29 cellular contexts compared by ENCODE assay signal in the genomic region with DNA sequence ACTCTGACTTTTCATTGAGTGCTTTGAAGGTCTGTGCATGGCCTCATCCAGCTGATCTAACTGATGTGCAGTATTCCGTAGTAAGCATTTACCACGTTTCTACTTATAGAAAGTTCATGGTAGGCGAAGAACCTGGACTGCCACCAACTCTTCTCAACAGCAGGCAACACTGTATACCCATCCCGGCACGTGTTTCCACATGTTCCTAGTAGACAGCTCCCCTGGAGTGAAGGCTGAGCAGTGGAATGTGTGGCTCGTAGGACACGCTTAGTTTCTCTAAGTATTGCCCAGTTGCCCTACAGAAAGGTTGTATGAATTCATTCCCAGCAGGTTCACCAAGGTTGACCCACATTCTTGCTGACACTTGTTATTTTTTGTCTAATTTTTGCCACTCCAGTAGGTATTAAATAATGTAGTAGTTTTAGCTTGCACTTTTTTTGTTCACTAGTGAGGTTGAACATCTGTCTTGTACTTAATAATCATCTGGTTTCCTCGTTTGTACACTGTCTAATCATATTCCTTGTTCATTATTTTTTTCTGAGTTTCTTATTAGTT. TPM values are rescaled to one million over a fixed set of nuclear protein-coding genes. Genes with fewer than 3 reads are reported as not detected.
A peak's percentile ranks its signal among the peaks of the same experiment; 100 is the strongest.
DNase-seq lines count a peak whose midpoint lies in the region; ATAC-seq and TF ChIP-seq lines count a peak whose summit lies in the region.
"Had no signal": no experiment of that assay in that cellular context is flagged by ENCODE, and none has a peak within 500 bp of the region (broad histone marks: within the 10 kb centered on the region; RNA-seq: fewer than 3 reads in every experiment).

No MANE protein-coding gene starts in this region.

- H3K9me3 ChIP-seq in breast epithelium (no peaks in the 10 kb centered on the region), right cardiac atrium (ENCODE audit: control insufficient read depth, low read length) (no peaks in the 10 kb centered on the region), gastrocnemius medialis (no peaks in the 10 kb centered on the region)
- H3K9me3 ChIP-seq: HAP-1 had no signal

- H3K27ac ChIP-seq in breast epithelium = no peak overlapping the region
- H3K27ac ChIP-seq in right cardiac atrium (ENCODE audit: low read length) = no peak overlapping the region
- no peak overlapping the region for H3K27ac ChIP-seq in gastrocnemius medialis
- H3K27ac ChIP-seq: 22Rv1, dorsolateral prefrontal cortex had no signal

- H3K9me3 Mint-ChIP-seq in MCF 10A (ENCODE audit: unreplicated experiment) = no peaks in the 10 kb centered on the region
- H3K9me3 Mint-ChIP-seq: activated T-cell treated with anti-CD3 and anti-CD28 coated beads, Interleukin-2, amount 50 U/mL, for 72 hours; CD14-positive monocyte; natural killer cell; stimulated activated naive B cell treated with anti-CD40 and anti-IgM and Interleukin-4, amounts not matched to agents 10 μg/mL and 1 μg/mL and 100 μg/mL, for 72 hours; T-helper 2 cell treated with Interferon-gamma antibody and Interleukin-4, amounts not matched to agents 5 μg/mL and 100 μg/mL, for 36 hours; type B pancreatic cell had no signal

- H3K4me3 Mint-ChIP-seq in MCF 10A (ENCODE audit: unreplicated experiment) = peak overlapping the region; percentile 25
- H3K4me3 Mint-ChIP-seq: CD14-positive monocyte; natural killer cell; stimulated activated naive B cell treated with anti-CD40 and anti-IgM and Interleukin-4, amounts not matched to agents 10 μg/mL and 1 μg/mL and 100 μg/mL, for 72 hours; T-helper 2 cell treated with Interferon-gamma antibody and Interleukin-4, amounts not matched to agents 5 μg/mL and 100 μg/mL, for 36 hours; type B pancreatic cell had no signal

- WGBS in right cardiac atrium = 70% methylated on average over 8 of the region's 8 CpGs

- H3K27ac Mint-ChIP-seq in MCF 10A (ENCODE audit: low read depth, unreplicated experiment) = peak overlapping the region; percentile 85
- H3K27ac Mint-ChIP-seq: activated T-cell treated with anti-CD3 and anti-CD28 coated beads, Interleukin-2, amount 50 U/mL, for 72 hours; natural killer cell; stimulated activated naive B cell treated with anti-CD40 and anti-IgM and Interleukin-4, amounts not matched to agents 10 μg/mL and 1 μg/mL and 100 μg/mL, for 72 hours; T-helper 2 cell treated with Interferon-gamma antibody and Interleukin-4, amounts not matched to agents 5 μg/mL and 100 μg/mL, for 36 hours had no signal

- H3K36me3 Mint-ChIP-seq in MCF 10A (ENCODE audit: insufficient read depth, unreplicated experiment) = peaks cover 13% of the 10 kb centered on the region
- H3K36me3 Mint-ChIP-seq: natural killer cell; stimulated activated naive B cell treated with anti-CD40 and anti-IgM and Interleukin-4, amounts not matched to agents 10 μg/mL and 1 μg/mL and 100 μg/mL, for 72 hours had no signal

- in situ Hi-C loops in astrocyte of the spinal cord (cut with HindIII; ENCODE audit: low sequenced_read_pairs) (no loop called here), gastrocnemius medialis (cut with MboI; ENCODE audit: low sequenced_read_pairs in 4 of 4) (no loop called here)

- intact Hi-C loops in MCF 10A (cut with micrococcal nuclease) (no loop called here), breast epithelium (cut with DNase I; ENCODE audit: low total_unique reads) (no loop called here), right cardiac atrium (cut with DNase I) (no loop called here), gastrocnemius medialis (cut with DNase I; ENCODE audit: low total_unique reads) (no loop called here)

- no peak for TF ChIP-seq POLR2A in breast epithelium (IDR thresholded peaks at IDR 0.05)
- no peak for TF ChIP-seq POLR2A in gastrocnemius medialis (IDR thresholded peaks at IDR 0.05)

- peaks cover 32% of the 10 kb centered on the region for H3K4me1 Mint-ChIP-seq in MCF 10A (ENCODE audit: insufficient read depth, unreplicated experiment)
- H3K4me1 Mint-ChIP-seq: natural killer cell had no signal

- H3K4me3 ChIP-seq in breast epithelium (no peak overlapping the region), astrocyte of the spinal cord (ENCODE audit: low read depth, low read length) (no peak overlapping the region), right cardiac atrium (ENCODE audit: low read length) (no peak overlapping the region), gastrocnemius medialis (no peak overlapping the region)
- H3K4me3 ChIP-seq: dorsolateral prefrontal cortex, HAP-1 had no signal

- DNase-seq in MCF 10A (ENCODE audit: unreplicated experiment) (peak; percentile 79), breast epithelium (ENCODE audit: low spot score in 2 of 2) (no peak), astrocyte of the spinal cord (ENCODE audit: low read depth, low spot score) (peak; percentile 12), right cardiac atrium (no peak), gastrocnemius medialis (peak in 1 of 2 donors; percentile 26), ecto neural progenitor cell (ENCODE audit: low spot score) (no peak)
- DNase-seq: activated CD4-positive, alpha-beta T cell treated with anti-CD3 and anti-CD28 coated beads, Interleukin-2, amount 50 U/mL, for 48 hours; activated CD4-positive, CD25-positive, alpha-beta regulatory T cell treated with anti-CD3 and anti-CD28 coated beads, Interleukin-2, amount 50 U/mL, for 72 hours; activated T-cell treated with anti-CD3 and anti-CD28 coated beads, Interleukin-2, amount 50 U/mL, for 72 hours; cerebellar nuclear complex; dorsolateral prefrontal cortex; IMR-90; natural killer cell; NCI-H1105 treated with DMSO at 0.1 percent for 48 hours; NCI-H1930; NCI-H524 treated with DMSO at 0.1 percent for 48 hours; NK-92 treated with Interleukin-12 subunit alpha and Interleukin-12 subunit beta, amount 100 ng/mL, for 24 hours; nucleus accumbens; SIG-M5; stimulated activated naive B cell treated with anti-CD40 and anti-IgM and Interleukin-4, amounts not matched to agents 10 μg/mL and 1 μg/mL and 100 μg/mL, for 72 hours; substantia nigra had no signal

- no peaks in the 10 kb centered on the region for H3K27me3 Mint-ChIP-seq in MCF 10A (ENCODE audit: insufficient read depth, unreplicated experiment)
- H3K27me3 Mint-ChIP-seq: progenitor cell of endocrine pancreas; stimulated activated naive B cell treated with anti-CD40 and anti-IgM and Interleukin-4, amounts not matched to agents 10 μg/mL and 1 μg/mL and 100 μg/mL, for 72 hours; type B pancreatic cell had no signal

- POLR2A ChIA-PET in MCF 10A (lab: Yijun Ruan, JAX) = interaction anchor here (0.9 to 5.5 kb wide), 7 partner anchors 7 to 37 kb away, joined by 3 to 37 read pairs (median 6); no protein-coding TSS in a partner anchor

- no peaks in the 10 kb centered on the region for H3K27me3 ChIP-seq in breast epithelium
- no peaks in the 10 kb centered on the region for H3K27me3 ChIP-seq in right cardiac atrium (ENCODE audit: control insufficient read depth, insufficient read depth)
- no peaks in the 10 kb centered on the region for H3K27me3 ChIP-seq in gastrocnemius medialis

- CTCF ChIA-PET in MCF 10A (lab: Yijun Ruan, JAX) = interaction anchor here (0.5 to 2.0 kb wide), 8 partner anchors 9 to 507 kb away, joined by 3 to 12 read pairs (median 4); no protein-coding TSS in a partner anchor

- H3K36me3 ChIP-seq in breast epithelium (no peaks in the 10 kb centered on the region), gastrocnemius medialis (no peaks in the 10 kb centered on the region)
- H3K36me3 ChIP-seq: HAP-1 had no signal

- ATAC-seq in right cardiac atrium = peak; percentile 67 to 73
- peak; percentile 41 to 45 for ATAC-seq in gastrocnemius medialis
- ATAC-seq in HG03521 (IDR thresholded peaks at IDR 0.05; ENCODE audit: unreplicated experiment) = no peak
- no peak for ATAC-seq in HG03175 (IDR thresholded peaks at IDR 0.05; ENCODE audit: unreplicated experiment)
- ATAC-seq: activated T-cell treated with anti-CD3 and anti-CD28 coated beads, Interleukin-2, amount 50 U/mL, for 72 hours; natural killer cell had no signal

- no peaks in the 10 kb centered on the region for H3K4me1 ChIP-seq in breast epithelium
- peaks cover 1% of the 10 kb centered on the region for H3K4me1 ChIP-seq in right cardiac atrium (ENCODE audit: control insufficient read depth, insufficient read depth, low read length)
- no peaks in the 10 kb centered on the region for H3K4me1 ChIP-seq in gastrocnemius medialis
- H3K4me1 ChIP-seq: HAP-1 had no signal

- no TSS peak for BruUV-seq in MCF 10A (replicated peaks; lab: Mats Ljungman, UMichigan)

- TF ChIP-seq CTCF in MCF 10A (IDR thresholded peaks at IDR 0.05; ENCODE audit: unreplicated experiment) (no peak), breast epithelium (IDR thresholded peaks at IDR 0.05) (no peak), astrocyte of the spinal cord (IDR thresholded peaks at IDR 0.05; ENCODE audit: low read depth, low read length) (no peak), gastrocnemius medialis (IDR thresholded peaks at IDR 0.05 in 4 of 5, conservative IDR thresholded peaks at IDR 0.05 in 1 of 5) (no peak)

RNA-seq across cellular contexts. Expression of gene PROSER2, which starts 15.2 kb away (rescaled TPM):
- total RNA-seq in MCF 10A (2022) (29.2 and 58.0 TPM in 2 replicates), breast epithelium (1 to 10 TPM; 2.9 to 9.5 (median 8.5) TPM), right cardiac atrium (1 to 10 TPM; 1.5 to 2.2 (median 1.9) TPM), gastrocnemius medialis (1 to 10 TPM in 3 of 4 donors, under 1 TPM in 1; 0.88 to 3.4 (median 1.4) TPM)
- 0.72 TPM for polyA plus RNA-seq in right cardiac atrium

Comparison
In these comparisons a context has a peak if more than half of its experiments do, and no peak if none do; other contexts are left out.
1. DNase-seq: peak in MCF 10A (single experiment) and astrocyte of the spinal cord (single experiment); none in breast epithelium (0 of 2), right cardiac atrium (0 of 3) and ecto neural progenitor cell (single experiment).
2. ATAC-seq: peak in right cardiac atrium (2 of 2) and gastrocnemius medialis (2 of 2); none in HG03521 (single experiment) and HG03175 (single experiment).